ENCODE assay signal across 2 cellular contexts in the genomic region with DNA sequence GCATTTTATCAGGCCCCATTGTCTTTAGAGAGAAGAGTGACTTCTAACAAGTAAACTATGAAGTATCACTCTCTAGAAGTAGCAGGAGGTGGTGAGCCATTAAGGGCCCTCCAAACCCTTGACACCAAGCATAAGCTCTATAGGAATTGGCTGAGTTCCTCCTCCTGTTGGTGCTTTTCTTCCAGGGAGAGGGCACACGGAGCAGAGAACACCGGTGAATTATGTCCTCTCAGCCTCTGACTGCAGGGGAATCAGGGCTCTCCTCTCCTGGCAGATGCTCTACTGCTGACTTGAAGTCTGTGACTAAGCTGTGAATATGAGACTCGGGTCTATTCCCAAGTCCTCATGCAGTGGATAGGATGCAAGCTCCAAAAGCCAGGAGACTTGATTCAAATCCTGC.
TF ChIP-seq lines count a peak whose summit lies in the region.

No MANE protein-coding gene starts in this region.

TF ChIP-seq in SK-N-SH, 30 proteins besides CTCF, POLR2A, EP300 and RAD21 (continued from another document):
- TF ChIP-seq TAF1 (IDR thresholded peaks at IDR 0.05; ENCODE audit: borderline replicate concordance, low read depth, low read length) (no peak), TCF12 (IDR thresholded peaks at IDR 0.05) (no peak)
- TF ChIP-seq, protein P1, sequence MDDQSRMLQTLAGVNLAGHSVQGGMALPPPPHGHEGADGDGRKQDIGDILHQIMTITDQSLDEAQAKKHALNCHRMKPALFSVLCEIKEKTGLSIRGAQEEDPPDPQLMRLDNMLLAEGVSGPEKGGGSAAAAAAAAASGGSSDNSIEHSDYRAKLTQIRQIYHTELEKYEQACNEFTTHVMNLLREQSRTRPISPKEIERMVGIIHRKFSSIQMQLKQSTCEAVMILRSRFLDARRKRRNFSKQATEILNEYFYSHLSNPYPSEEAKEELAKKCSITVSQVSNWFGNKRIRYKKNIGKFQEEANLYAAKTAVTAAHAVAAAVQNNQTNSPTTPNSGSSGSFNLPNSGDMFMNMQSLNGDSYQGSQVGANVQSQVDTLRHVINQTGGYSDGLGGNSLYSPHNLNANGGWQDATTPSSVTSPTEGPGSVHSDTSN (IDR thresholded peaks at IDR 0.05), result 0 out of 2 replicates have a peak, but pooled peaks have one; percentile 24

TF ChIP-seq in SK-N-SH treated with all-trans-retinoic acid at 6 μM for 48 hours, 23 proteins besides CTCF, POLR2A, EP300 and RAD21 (continued from another document):
- no peak for TF ChIP-seq PATZ1 (CRISPR knock-in tag; IDR thresholded peaks at IDR 0.05; ENCODE audit: borderline replicate concordance)
- no peak for TF ChIP-seq BACH2 (CRISPR knock-in tag; IDR thresholded peaks at IDR 0.05; ENCODE audit: borderline replicate concordance)
- no peak for TF ChIP-seq ESRRG (CRISPR knock-in tag; IDR thresholded peaks at IDR 0.05)
- TF ChIP-seq OSR1 (CRISPR knock-in tag; IDR thresholded peaks at IDR 0.05), result no peak
- TF ChIP-seq, protein P2, sequence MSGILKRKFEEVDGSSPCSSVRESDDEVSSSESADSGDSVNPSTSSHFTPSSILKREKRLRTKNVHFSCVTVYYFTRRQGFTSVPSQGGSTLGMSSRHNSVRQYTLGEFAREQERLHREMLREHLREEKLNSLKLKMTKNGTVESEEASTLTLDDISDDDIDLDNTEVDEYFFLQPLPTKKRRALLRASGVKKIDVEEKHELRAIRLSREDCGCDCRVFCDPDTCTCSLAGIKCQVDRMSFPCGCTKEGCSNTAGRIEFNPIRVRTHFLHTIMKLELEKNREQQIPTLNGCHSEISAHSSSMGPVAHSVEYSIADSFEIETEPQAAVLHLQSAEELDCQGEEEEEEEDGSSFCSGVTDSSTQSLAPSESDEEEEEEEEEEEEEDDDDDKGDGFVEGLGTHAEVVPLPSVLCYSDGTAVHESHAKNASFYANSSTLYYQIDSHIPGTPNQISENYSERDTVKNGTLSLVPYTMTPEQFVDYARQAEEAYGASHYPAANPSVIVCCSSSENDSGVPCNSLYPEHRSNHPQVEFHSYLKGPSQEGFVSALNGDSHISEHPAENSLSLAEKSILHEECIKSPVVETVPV (CRISPR knock-in tag; IDR thresholded peaks at IDR 0.05), result no peak
- TF ChIP-seq ZFP3 (CRISPR knock-in tag; IDR thresholded peaks at IDR 0.05), result no peak
- TF ChIP-seq ZFP30 (CRISPR knock-in tag; IDR thresholded peaks at IDR 0.05), result no peak
- TF ChIP-seq TCF4 (CRISPR knock-in tag; IDR thresholded peaks at IDR 0.05; ENCODE audit: borderline replicate concordance), result no peak
- TF ChIP-seq ZNF8 (CRISPR knock-in tag; IDR thresholded peaks at IDR 0.05), result no peak
- TF ChIP-seq ZC3H10 (CRISPR knock-in tag; IDR thresholded peaks at IDR 0.05), result no peak
